9 cellular contexts compared by ENCODE assay signal in genomic region chr20:50320910-50321796, GRCh38.
DNase-seq lines count a peak whose midpoint lies in the region; ATAC-seq and TF ChIP-seq lines count a peak whose summit lies in the region.
"Had no signal": no experiment of that assay in that cellular context is flagged by ENCODE, and none has a peak within 500 bp of the region (broad histone marks: within the 10 kb centered on the region; RNA-seq: fewer than 3 reads in every experiment).

No MANE protein-coding gene starts in this region.

- H3K36me3 Mint-ChIP-seq in chondrocyte (ENCODE audit: low read depth) (no peaks in the 10 kb centered on the region), type B pancreatic cell (peaks cover 3% of the 10 kb centered on the region)

- H3K4me1 ChIP-seq in lung (ENCODE audit: control insufficient read depth in 2 of 2, insufficient read depth in 2 of 2, low read length in 2 of 2) = peaks cover 0 to 7% of the 10 kb centered on the region in 2 donors

- H3K36me3 ChIP-seq in lung (ENCODE audit: control insufficient read depth in 2 of 2, insufficient read depth in 2 of 2, low read length in 2 of 2) = no peaks in the 10 kb centered on the region

- peak overlapping the region; percentile 84 for H3K27ac Mint-ChIP-seq in chondrocyte (ENCODE audit: unreplicated experiment)
- H3K27ac Mint-ChIP-seq in type B pancreatic cell = peak overlapping the region; percentile 68

- peak overlapping the region in 1 of 2 donors; percentile 89 for H3K27ac ChIP-seq in lung (ENCODE audit: low read depth in 1 of 2, low read length in 1 of 2)
- H3K27ac ChIP-seq: HL-60 had no signal

- peaks cover 0 to 2% of the 10 kb centered on the region in 2 donors for H3K9me3 ChIP-seq in lung (ENCODE audit: control insufficient read depth in 2 of 2, insufficient read depth in 1 of 2, low read length in 1 of 2)

- peak; percentile 11 for TF ChIP-seq CTCF in chondrocyte (IDR thresholded peaks at IDR 0.05)
- TF ChIP-seq CTCF in lung (IDR thresholded peaks at IDR 0.05; ENCODE audit: control extremely low read depth, extremely low read depth) = no peak
- no peak for TF ChIP-seq CTCF in type B pancreatic cell (conservative IDR thresholded peaks at IDR 0.05)

- H3K4me3 ChIP-seq in lung = peak overlapping the region; percentile 8

- H3K4me3 Mint-ChIP-seq in chondrocyte (ENCODE audit: unreplicated experiment) (peak overlapping the region; percentile 35), type B pancreatic cell (peak overlapping the region; percentile 32)

- H3K4me1 Mint-ChIP-seq in chondrocyte (ENCODE audit: low read depth) (peaks cover 32% of the 10 kb centered on the region), type B pancreatic cell (ENCODE audit: unreplicated experiment) (peaks cover 12% of the 10 kb centered on the region)

- H3K27me3 Mint-ChIP-seq in chondrocyte (ENCODE audit: low read depth) (no peaks in the 10 kb centered on the region), type B pancreatic cell (peaks cover 7% of the 10 kb centered on the region)

- ATAC-seq in lung (ENCODE audit: insufficient read depth, low FRiP score) (peak; percentile 93), GM21619 (IDR thresholded peaks at IDR 0.05; ENCODE audit: unreplicated experiment) (no peak), HG02623 (IDR thresholded peaks at IDR 0.05; ENCODE audit: unreplicated experiment) (no peak), GM19452 (IDR thresholded peaks at IDR 0.05; ENCODE audit: unreplicated experiment) (no peak)

- 41 to 51% methylated on average over 21 of the region's 21 CpGs for WGBS in lung, 2 donors

- DNase-seq in DMS53 treated with DMSO at 0.1 percent for 48 hours (lab: John Stamatoyannopoulos, UW; ENCODE audit: unreplicated experiment) = peak; percentile 78
- peak; percentile 40 for DNase-seq in NCI-H510A (lab: John Stamatoyannopoulos, UW)
- no peak for DNase-seq in chondrocyte (ENCODE audit: low spot score)
- peak; percentile 90 for DNase-seq in lung (ENCODE audit: low spot score)
- DNase-seq in type B pancreatic cell (ENCODE audit: extremely low spot score, unreplicated experiment) = no peak

- no peaks in the 10 kb centered on the region for H3K27me3 ChIP-seq in lung (ENCODE audit: control insufficient read depth, insufficient read depth)

- no peaks in the 10 kb centered on the region for H3K9me3 Mint-ChIP-seq in chondrocyte (ENCODE audit: low read depth)
- no peaks in the 10 kb centered on the region for H3K9me3 Mint-ChIP-seq in type B pancreatic cell

Comparison
In these comparisons a context has a peak if more than half of its experiments do, and no peak if none do; other contexts are left out.
1. DNase-seq: peak in DMS53 treated with DMSO at 0.1 percent for 48 hours (single experiment), NCI-H510A (single experiment) and lung (single experiment); none in chondrocyte (single experiment) and type B pancreatic cell (single experiment).